Comparison of ENCODE assay signal across 29 cellular contexts in genomic region chr15:75208501-75209288, GRCh38. TPM values are rescaled to one million over a fixed set of nuclear protein-coding genes. Genes with fewer than 3 reads are reported as not detected.
DNase-seq lines count a peak whose midpoint lies in the region; ATAC-seq lines count a peak whose summit lies in the region.
"Had no signal": no experiment of that assay in that cellular context is flagged by ENCODE, and none has a peak within 500 bp of the region (broad histone marks: within the 10 kb centered on the region; RNA-seq: fewer than 3 reads in every experiment).

No MANE protein-coding gene starts in this region.

- no peak overlapping the region for H3K4me3 ChIP-seq in BLaER1 treated with 17β-estradiol and CSF1 and Interleukin-3, amounts not matched to agents 10 nM and 100 nM
- H3K4me3 ChIP-seq: tibial nerve had no signal

- H3K36me3 Mint-ChIP-seq in T-helper 17 cell (ENCODE audit: low read depth), result peaks cover 3% of the 10 kb centered on the region

- peaks cover 82 to 88% (median 85%) of the 10 kb centered on the region in 11 experiments for H3K36me3 ChIP-seq in BLaER1 treated with 17β-estradiol and CSF1 and Interleukin-3, amounts not matched to agents 10 nM and 100 nM

- peak overlapping the region; percentile 65 for H3K4me3 Mint-ChIP-seq in T-helper 17 cell
- H3K4me3 Mint-ChIP-seq: activated CD4-positive, alpha-beta memory T cell treated with anti-CD3 and anti-CD28 coated beads, Interleukin-2, amount 10 ng/mL, durations not matched to agents 7 days and 5 days; activated naive CD8-positive, alpha-beta T cell treated with anti-CD3 and anti-CD28 coated beads for 36 hours; activated T-helper 1 cell treated with anti-CD3 and anti-CD28 coated beads, Interleukin-12 subunit alpha, Interleukin-12 subunit beta, Interleukin-2, Interleukin-4 antibody, amounts not matched to agents 30 ng/mL and 10 ng/mL and 1 ng/mL, durations not matched to agents 14 hours and 24 hours and 36 hours; stimulated activated naive B cell treated with anti-CD40 and anti-IgM and Interleukin-4, amounts not matched to agents 10 μg/mL and 1 μg/mL and 100 μg/mL, for 72 hours had no signal

- H4K20me1 ChIP-seq in BLaER1 treated with 17β-estradiol and CSF1 and Interleukin-3, amounts not matched to agents 10 nM and 100 nM, result peaks cover 99 to 100% (median 100%) of the 10 kb centered on the region in 11 experiments

- H3K27me3 ChIP-seq in BLaER1 treated with 17β-estradiol and CSF1 and Interleukin-3, amounts not matched to agents 10 nM and 100 nM, result no peaks in the 10 kb centered on the region
- H3K27me3 ChIP-seq: brain microvascular endothelial cell, heart right ventricle, tibial nerve had no signal

- peak overlapping the region; percentile 35 to 79 (median 68); a peak in 21 of 22 replicates for H3K4me2 ChIP-seq in BLaER1 treated with 17β-estradiol and CSF1 and Interleukin-3, amounts not matched to agents 10 nM and 100 nM

- H3K4me1 ChIP-seq in BLaER1 treated with 17β-estradiol and CSF1 and Interleukin-3, amounts not matched to agents 10 nM and 100 nM, result peaks cover 78 to 97% (median 86%) of the 10 kb centered on the region in 10 experiments

- no peaks in the 10 kb centered on the region for H3K9me3 ChIP-seq in BLaER1 treated with 17β-estradiol and CSF1 and Interleukin-3, amounts not matched to agents 10 nM and 100 nM (replicated peaks in 1 of 11)
- H3K9me3 ChIP-seq in T-helper 17 cell (ENCODE audit: control insufficient read depth, low read length, poor library complexity, severe bottlenecking), result no peaks in the 10 kb centered on the region
- H3K9me3 ChIP-seq: heart right ventricle, tibial nerve had no signal

- intact Hi-C loops in head of caudate nucleus (cut with DNase I), result no loop called here

- peak overlapping the region in 10 of 11 experiments; percentile 5 to 65 (median 40); a peak in 12 of 22 replicates for H3K9ac ChIP-seq in BLaER1 treated with 17β-estradiol and CSF1 and Interleukin-3, amounts not matched to agents 10 nM and 100 nM

- H3K4me1 Mint-ChIP-seq in T-helper 17 cell, result peaks cover 33% of the 10 kb centered on the region

- H3K27ac Mint-ChIP-seq in T-helper 17 cell, result peak overlapping the region; percentile 6
- H3K27ac Mint-ChIP-seq: activated CD4-positive, alpha-beta memory T cell treated with anti-CD3 and anti-CD28 coated beads, Interleukin-2, amount 10 ng/mL, durations not matched to agents 7 days and 5 days; activated naive CD8-positive, alpha-beta T cell treated with anti-CD3 and anti-CD28 coated beads for 36 hours; activated T-helper 1 cell treated with anti-CD3 and anti-CD28 coated beads, Interleukin-12 subunit alpha, Interleukin-12 subunit beta, Interleukin-2, Interleukin-4 antibody, amounts not matched to agents 30 ng/mL and 10 ng/mL and 1 ng/mL, durations not matched to agents 14 hours and 24 hours and 36 hours had no signal

- H3K27ac ChIP-seq in BLaER1 treated with 17β-estradiol and CSF1 and Interleukin-3, amounts not matched to agents 10 nM and 100 nM, result no peak overlapping the region
- H3K27ac ChIP-seq: 22Rv1, brain microvascular endothelial cell, tibial nerve, VCaP had no signal

- H3K27me3 Mint-ChIP-seq in T-helper 17 cell, result no peaks in the 10 kb centered on the region
- H3K27me3 Mint-ChIP-seq: activated CD4-positive, alpha-beta memory T cell treated with anti-CD3 and anti-CD28 coated beads, Interleukin-2, amount 10 ng/mL, durations not matched to agents 7 days and 5 days; activated naive CD8-positive, alpha-beta T cell treated with anti-CD3 and anti-CD28 coated beads for 36 hours; progenitor cell of endocrine pancreas; stimulated activated naive B cell treated with anti-CD40 and anti-IgM and Interleukin-4, amounts not matched to agents 10 μg/mL and 1 μg/mL and 100 μg/mL, for 72 hours had no signal

- ATAC-seq in T-helper 17 cell, result no peak
- ATAC-seq: HCT116; heart right ventricle; left lobe of liver; stimulated activated naive B cell treated with anti-CD40 and anti-IgM and Interleukin-4, amounts not matched to agents 10 μg/mL and 1 μg/mL and 100 μg/mL, for 72 hours had no signal

- DNase-seq in NCI-H1417 (lab: John Stamatoyannopoulos, UW) (peak in 2 of 3 experiments; percentile 53 to 68), NCI-H1417 treated with DMSO at 0.1 percent for 48 hours (lab: John Stamatoyannopoulos, UW) (no peak), T-helper 17 cell (no peak), head of caudate nucleus (peak in 31 of 42 donors; percentile 18 to 78 (median 47)), occipital lobe (lab: John Stamatoyannopoulos, UW) (no peak), GM19240 (ENCODE audit: insufficient read length, low spot score) (no peak)
- DNase-seq in activated CD8-positive, alpha-beta memory T cell treated with anti-CD3 and anti-CD28 coated beads, Interleukin-2, amount 50 U/mL, for 48 hours, result no peak
- DNase-seq: activated CD4-positive, alpha-beta memory T cell treated with anti-CD3 and anti-CD28 coated beads, Interleukin-2, amount 10 ng/mL, durations not matched to agents 7 days and 5 days; activated naive CD8-positive, alpha-beta T cell treated with anti-CD3 and anti-CD28 coated beads for 36 hours; brain microvascular endothelial cell; midbrain; NCI-H1436; NCI-H2171; NCI-H526 treated with DMSO at 0.1 percent for 48 hours; stimulated activated CD4-positive, alpha-beta T cell treated with anti-CD3 and anti-CD28 coated beads, Interleukin-1b, Interleukin-23, amount 100 ng/mL, for 48 hours; stimulated activated naive B cell treated with anti-CD40 and anti-IgM and Interleukin-4, amounts not matched to agents 10 μg/mL and 1 μg/mL and 100 μg/mL, for 72 hours had no signal

RNA-seq across cellular contexts. Expression of gene C15orf39, which starts 7.0 kb away (rescaled TPM):
- 10 to 100 TPM; 30.7 to 45.6 TPM for total RNA-seq in T-helper 17 cell
- total RNA-seq in occipital lobe, result 0.31 TPM

RNA-seq across cellular contexts. Expression of gene GOLGA6C, which starts 49.4 kb away (rescaled TPM):
- total RNA-seq in T-helper 17 cell (not detected), occipital lobe (not detected)
- total RNA-seq: activated CD4-positive, alpha-beta memory T cell treated with anti-CD3 and anti-CD28 coated beads, Interleukin-2, amount 10 ng/mL, durations not matched to agents 7 days and 5 days; activated naive CD8-positive, alpha-beta T cell treated with anti-CD3 and anti-CD28 coated beads for 36 hours; activated T-helper 1 cell treated with anti-CD3 and anti-CD28 coated beads, Interleukin-12 subunit alpha, Interleukin-12 subunit beta, Interleukin-2, Interleukin-4 antibody, amounts not matched to agents 30 ng/mL and 10 ng/mL and 1 ng/mL, durations not matched to agents 14 hours and 24 hours and 36 hours; heart right ventricle; left lobe of liver; M059J; progenitor cell of endocrine pancreas; SK-MEL-5; skeletal muscle tissue; T-helper 2 cell treated with Interferon-gamma antibody and Interleukin-4, amounts not matched to agents 100 ng/mL and 5 ng/mL, for 36 hours had no signal

Comparison
In these comparisons a context has a peak if more than half of its experiments do, and no peak if none do; other contexts are left out.
1. DNase-seq: peak in NCI-H1417 (2 of 3) and head of caudate nucleus (31 of 42); none in NCI-H1417 treated with DMSO at 0.1 percent for 48 hours (single experiment), T-helper 17 cell (0 of 3), activated CD8-positive, alpha-beta memory T cell treated with anti-CD3 and anti-CD28 coated beads, Interleukin-2, amount 50 U/mL, for 48 hours (single experiment), occipital lobe (single experiment) and GM19240 (single experiment).
2. RNA of gene C15orf39, which starts 7.0 kb away (total RNA-seq): 30.7 to 45.6 TPM in T-helper 17 cell; 0.31 TPM in occipital lobe (single experiment); every median in the first group is over 10 times any median in the second.